Comparison of ENCODE assay signal across 8 cellular contexts in the genomic region with DNA sequence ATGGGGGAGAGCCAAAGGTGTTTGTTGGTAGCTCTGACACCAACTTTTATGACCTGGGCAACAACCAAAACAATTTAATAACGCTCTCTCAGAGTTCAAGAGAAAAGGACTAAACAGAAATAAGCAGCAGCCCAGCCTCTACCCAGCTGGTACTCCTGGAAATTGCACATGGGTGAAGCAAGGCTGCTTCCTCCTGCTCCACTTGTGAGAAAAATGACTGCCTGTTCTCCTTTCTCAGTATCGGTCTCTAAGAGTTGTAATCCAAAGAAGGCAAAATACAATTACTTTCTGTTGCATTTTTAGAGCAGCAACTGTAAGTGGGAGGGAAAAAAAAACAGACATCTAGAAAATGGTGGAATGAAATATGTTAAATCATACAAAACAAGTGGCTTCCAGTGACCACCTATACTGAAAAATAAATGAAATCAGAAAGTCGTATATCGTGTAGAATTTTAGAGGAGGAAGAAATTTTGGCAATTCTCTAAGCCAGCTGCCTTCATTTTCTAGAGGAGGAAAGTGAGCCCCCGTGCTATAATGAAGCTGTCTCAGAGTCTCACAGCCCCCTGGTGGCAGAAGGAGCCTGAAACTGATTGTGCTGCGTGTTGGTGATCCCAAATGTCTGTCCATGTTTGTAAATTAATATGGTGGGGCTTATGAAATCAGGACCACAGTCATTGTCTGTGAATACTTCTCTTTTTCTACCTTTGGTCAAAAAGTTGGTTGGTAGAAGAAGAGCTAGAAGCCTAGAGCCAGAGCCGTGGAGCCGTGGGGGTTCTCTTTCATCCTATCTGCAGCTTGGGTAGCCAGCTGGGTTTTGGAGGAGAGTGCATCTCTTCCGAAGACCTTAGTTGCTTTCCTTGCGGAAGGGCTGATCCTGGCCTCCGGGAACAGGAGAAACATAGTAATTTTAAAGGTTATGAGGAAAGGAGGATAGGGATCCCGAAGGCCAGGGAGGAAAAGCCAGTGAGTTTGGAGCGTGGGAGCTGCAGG.
A peak's percentile ranks its signal among the peaks of the same experiment; 100 is the strongest.
DNase-seq lines count a peak whose midpoint lies in the region; ATAC-seq and TF ChIP-seq lines count a peak whose summit lies in the region.

No MANE protein-coding gene starts in this region.

- CTCF ChIA-PET in AG04450 (lab: Charles Lee), result interaction anchor here (0.6 to 1.7 kb wide), 5 partner anchors 9 to 502 kb away, joined by 3 to 6 read pairs (median 3); no protein-coding TSS in a partner anchor

- H3K4me3 Mint-ChIP-seq in chondrocyte (ENCODE audit: unreplicated experiment), result no peak overlapping the region
- no peak overlapping the region for H3K4me3 Mint-ChIP-seq in mesothelial cell of epicardium

- no peak overlapping the region for H3K9ac ChIP-seq in NT2/D1 (ENCODE audit: insufficient read length, low read depth)

- TF ChIP-seq CTCF in AG04450 (IDR thresholded peaks at IDR 0.05; ENCODE audit: low read depth, low read length) (peak; percentile 54), GM12873 (IDR thresholded peaks at IDR 0.05; ENCODE audit: insufficient read depth, low read depth, low read length, missing control alignments) (peak; percentile 73), chondrocyte (IDR thresholded peaks at IDR 0.05) (peak; percentile 69), mesothelial cell of epicardium (IDR thresholded peaks at IDR 0.05; ENCODE audit: unreplicated experiment) (peak; percentile 64)

- H3K36me3 Mint-ChIP-seq in chondrocyte (ENCODE audit: low read depth) (no peaks in the 10 kb centered on the region), mesothelial cell of epicardium (no peaks in the 10 kb centered on the region)

- H3K27ac Mint-ChIP-seq in chondrocyte (ENCODE audit: unreplicated experiment) (no peak overlapping the region), mesothelial cell of epicardium (no peak overlapping the region)

- H3K27ac ChIP-seq in AG04450 (ENCODE audit: low read depth, low read length), result no peak overlapping the region

- H3K27me3 ChIP-seq in AG04450 (ENCODE audit: control insufficient read depth, insufficient read depth, low read length), result no peaks in the 10 kb centered on the region
- no peaks in the 10 kb centered on the region for H3K27me3 ChIP-seq in NT2/D1 (ENCODE audit: insufficient read depth, insufficient read length)

- ATAC-seq in HG02885 (IDR thresholded peaks at IDR 0.05; ENCODE audit: poor library complexity, unreplicated experiment), result peak; percentile 72

- H3K4me1 Mint-ChIP-seq in chondrocyte (ENCODE audit: low read depth) (no peaks in the 10 kb centered on the region), mesothelial cell of epicardium (no peaks in the 10 kb centered on the region)

- no peaks in the 10 kb centered on the region for H3K4me1 ChIP-seq in NT2/D1 (ENCODE audit: insufficient read depth, insufficient read length)

- DNase-seq in AG04450 (ENCODE audit: low read depth, low spot score) (no peak), NT2/D1 (ENCODE audit: low read depth, low spot score) (peak; percentile 30), chondrocyte (ENCODE audit: low spot score) (no peak), mesothelial cell of epicardium (ENCODE audit: low spot score in 2 of 2, unreplicated experiment in 2 of 2) (peak in 1 of 2 experiments; percentile 45), DMS114 treated with DMSO at 0.1 percent for 48 hours (lab: John Stamatoyannopoulos, UW; ENCODE audit: unreplicated experiment) (no peak), GOT3 (lab: John Stamatoyannopoulos, UW) (no peak)

- H3K9me3 ChIP-seq in AG04450 (ENCODE audit: control insufficient read depth, insufficient read depth, low read length) (no peaks in the 10 kb centered on the region), NT2/D1 (ENCODE audit: insufficient read depth, low read length) (no peaks in the 10 kb centered on the region)

- H3K4me3 ChIP-seq in AG04450 (ENCODE audit: low read depth, low read length) (no peak overlapping the region), NT2/D1 (ENCODE audit: insufficient read length, low read depth) (no peak overlapping the region)

- no peaks in the 10 kb centered on the region for H3K36me3 ChIP-seq in NT2/D1 (ENCODE audit: insufficient read depth, insufficient read length, low read length)

- H3K27me3 Mint-ChIP-seq in chondrocyte (ENCODE audit: low read depth) (no peaks in the 10 kb centered on the region), mesothelial cell of epicardium (ENCODE audit: low read depth) (no peaks in the 10 kb centered on the region)

- POLR2A ChIA-PET in AG04450 (lab: Yijun Ruan, JAX), result no interaction called here

- H3K9me3 Mint-ChIP-seq in chondrocyte (ENCODE audit: low read depth) (no peaks in the 10 kb centered on the region), mesothelial cell of epicardium (no peaks in the 10 kb centered on the region)
